In the genomic region with DNA sequence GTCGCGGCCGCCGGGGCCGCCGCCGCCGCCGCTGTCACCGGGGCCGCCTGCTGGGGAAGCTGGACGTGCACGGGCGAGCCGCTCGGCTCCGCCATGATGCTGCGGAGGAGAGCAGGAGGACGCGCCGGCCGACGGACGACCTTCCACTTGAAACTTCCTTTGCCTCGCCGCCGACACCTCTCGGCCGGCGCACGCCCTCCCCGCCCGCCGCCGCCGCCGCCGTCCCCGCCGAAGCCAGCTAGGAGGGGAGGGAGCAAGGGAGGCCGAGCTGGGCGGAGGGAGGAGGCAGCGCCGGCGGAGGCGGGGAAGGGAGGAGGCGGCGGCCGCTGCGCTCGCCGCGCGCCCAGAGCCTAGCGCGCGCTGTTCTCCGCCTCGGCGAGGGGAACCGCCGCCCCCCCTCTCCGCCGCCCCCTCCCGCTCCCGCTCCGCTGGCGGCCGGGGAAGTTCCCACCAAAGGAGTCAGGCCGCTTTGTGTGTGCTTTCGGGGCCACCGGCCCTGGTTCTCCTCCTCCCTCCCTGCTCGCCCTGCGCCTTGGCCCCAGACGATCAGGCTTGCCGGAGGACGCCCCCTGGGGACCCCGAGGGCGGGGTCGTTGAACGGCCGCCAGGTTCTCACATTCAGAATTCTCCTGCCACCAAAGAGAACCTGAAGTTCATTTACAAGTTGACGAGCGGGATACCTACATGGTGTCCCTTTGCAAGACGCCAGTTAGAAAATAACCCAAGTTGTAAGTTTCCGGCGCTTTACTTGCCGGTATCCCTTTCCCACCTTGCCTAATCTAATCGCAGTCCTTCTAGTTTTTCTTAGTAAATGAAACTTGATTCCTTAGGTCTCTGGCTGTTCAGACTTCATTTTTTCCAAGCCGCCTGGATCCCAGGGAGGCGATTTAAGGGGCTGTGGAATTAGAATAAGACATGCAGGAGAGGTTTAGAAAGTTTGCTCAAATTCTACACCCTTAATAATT, we compare ENCODE assay signal across 8 cellular contexts. TPM values are rescaled to one million over a fixed set of nuclear protein-coding genes. Genes with fewer than 3 reads are reported as not detected.
A peak's percentile ranks its signal among the peaks of the same experiment; 100 is the strongest.
DNase-seq lines count a peak whose midpoint lies in the region; ATAC-seq and TF ChIP-seq lines count a peak whose summit lies in the region.

TSS of gene STK39 (minus strand) at position 255 of the 965 bp plus-strand sequence. CDS start at position 95, 160 bp downstream.

- WGBS in heart right ventricle, 2 donors: 1 to 2% methylated on average over 28 to 91 of the region's 91 CpGs
- 1 to 5% methylated on average over 11 to 19 of the region's 91 CpGs for WGBS in upper lobe of left lung, 2 donors

- peak within 1 kb of the TSS; percentile 91 for H3K27ac Mint-ChIP-seq in HFFc6
- H3K27ac Mint-ChIP-seq in T-cell: peak within 1 kb of the TSS; percentile 83 to 87

- peak within 1 kb of the TSS; percentile 98 for H3K4me3 Mint-ChIP-seq in HFFc6
- peak within 1 kb of the TSS; percentile 86 to 92 (median 92) for H3K4me3 Mint-ChIP-seq in T-cell

- H3K27ac ChIP-seq in heart right ventricle (peak within 1 kb of the TSS; percentile 37 to 94 (median 88)), upper lobe of left lung (peak within 1 kb of the TSS; percentile 65 to 84 (median 79))

- H3K9me3 Mint-ChIP-seq in HFFc6: no peaks in the 10 kb centered on the region
- H3K9me3 Mint-ChIP-seq in T-cell: no peaks in the 10 kb centered on the region

- H3K27me3 ChIP-seq in heart right ventricle: peaks cover 0 to 6% (median 0%) of the 10 kb centered on the region in 7 donors
- H3K27me3 ChIP-seq in upper lobe of left lung: no peaks in the 10 kb centered on the region

- CTCF ChIA-PET in T-cell (lab: Charles Lee): interaction anchor here in 1 of 2 donors (0.6 kb wide), 1 partner anchor 737 kb away, joined by 3 read pairs; no protein-coding TSS in a partner anchor

- TF ChIP-seq EP300 in upper lobe of left lung (IDR thresholded peaks at IDR 0.05): no peak

- H3K4me1 ChIP-seq in heart right ventricle: peaks cover 0 to 42% (median 31%) of the 10 kb centered on the region in 9 donors
- peaks cover 13 to 22% (median 18%) of the 10 kb centered on the region in 4 donors for H3K4me1 ChIP-seq in upper lobe of left lung

- H3K4me3 ChIP-seq in heart right ventricle (peak within 1 kb of the TSS; percentile 53 to 90 (median 82)), upper lobe of left lung (peak within 1 kb of the TSS; percentile 68 to 96 (median 86))

- POLR2A ChIA-PET in T-cell (lab: Charles Lee): no interaction called here

- intact Hi-C loops in heart right ventricle (cut with DNase I): loop anchor here in 8 of 10 donors (2.0 to 10.0 kb wide), 7 partner anchors 100 to 125 kb away; no protein-coding TSS in a partner anchor
- intact Hi-C loops in posterior cingulate gyrus (cut with DNase I): loop anchor here (5.0 to 10.0 kb wide), 2 partner anchors 63 to 110 kb away; no protein-coding TSS in a partner anchor

- no peaks in the 10 kb centered on the region for H3K36me3 ChIP-seq in heart right ventricle
- H3K36me3 ChIP-seq in upper lobe of left lung: no peaks in the 10 kb centered on the region

- ATAC-seq in T-cell (replicated peaks in 1 of 4) (peak; percentile 69 to 77 (median 76)), heart right ventricle (peak; percentile 87 to 92 (median 90)), upper lobe of left lung (ENCODE audit: low FRiP score in 2 of 2) (peak; percentile 89 to 95)

- H3K36me3 Mint-ChIP-seq in HFFc6 (ENCODE audit: low read depth) (peaks cover 12% of the 10 kb centered on the region), T-cell (no peaks in the 10 kb centered on the region)

- H3K9me3 ChIP-seq in heart right ventricle (no peaks in the 10 kb centered on the region), upper lobe of left lung (no peaks in the 10 kb centered on the region)

- no peak for TF ChIP-seq CTCF in GM10266 (IDR thresholded peaks at IDR 0.05; ENCODE audit: control insufficient read depth, insufficient read depth, low read depth, missing control alignments)
- TF ChIP-seq CTCF in HFFc6 (IDR thresholded peaks at IDR 0.05): peak; percentile 53; the same call in 1 of the 2 replicates
- peak in 2 of 9 donors; percentile 9 to 15 for TF ChIP-seq CTCF in heart right ventricle (IDR thresholded peaks at IDR 0.05)
- peak in 2 of 6 experiments; percentile 5 to 34 for TF ChIP-seq CTCF in upper lobe of left lung (IDR thresholded peaks at IDR 0.05)

- DNase-seq in GM10266 (ENCODE audit: extremely low spot score) (peak; percentile 83), HFFc6 (peak; percentile 54), NAMALWA (ENCODE audit: low spot score) (peak; percentile 79), T-cell (peak; percentile 45 to 77 (median 67)), amniotic epithelial cell (ENCODE audit: low read depth) (peak; percentile 72), heart right ventricle (peak; percentile 76 to 83), posterior cingulate gyrus (peak; percentile 36 to 94 (median 58)), upper lobe of left lung (peak; percentile 78 to 95)

- H3K27me3 Mint-ChIP-seq in HFFc6 (ENCODE audit: insufficient read depth) (peaks cover 2% of the 10 kb centered on the region), T-cell (no peaks in the 10 kb centered on the region)

- peaks cover 52% of the 10 kb centered on the region for H3K4me1 Mint-ChIP-seq in HFFc6 (ENCODE audit: low read depth)
- H3K4me1 Mint-ChIP-seq in T-cell: peaks cover 36 to 45% (median 38%) of the 10 kb centered on the region in 3 donors

- TF ChIP-seq POLR2A in upper lobe of left lung (IDR thresholded peaks at IDR 0.05): peak in 2 of 4 donors; percentile 13 to 43

RNA-seq across cellular contexts. Expression of gene STK39, which starts in this region (rescaled TPM):
- 10 to 100 TPM; 27.7 to 36.4 (median 33.4) TPM for total RNA-seq in HFFc6 (2021; fragmentation: NEBNext Ultra II Directional; extraction: Animal tissue kit (Norgen Biotek cat#: 25700))
- 10 to 100 TPM; 15.4 to 25.8 (median 21.0) TPM for total RNA-seq in T-cell
- total RNA-seq in heart right ventricle: 10 to 100 TPM; 15.2 to 35.5 (median 19.3) TPM
- 10 to 100 TPM; 19.1 to 27.7 TPM for polyA plus RNA-seq in heart right ventricle
- 10 to 100 TPM in 4 of 6 donors, 1 to 10 TPM in 2; 7.9 to 18.8 (median 12.1) TPM for total RNA-seq in upper lobe of left lung

Comparison
In these comparisons a context has a peak if more than half of its experiments do, and no peak if none do; other contexts are left out.
1. Peak in every context shown above with its lines: DNase-seq, ATAC-seq, H3K4me3 ChIP-seq and H3K27ac ChIP-seq.